Comparison of ENCODE assay signal across 1 cellular context in the genomic region with DNA sequence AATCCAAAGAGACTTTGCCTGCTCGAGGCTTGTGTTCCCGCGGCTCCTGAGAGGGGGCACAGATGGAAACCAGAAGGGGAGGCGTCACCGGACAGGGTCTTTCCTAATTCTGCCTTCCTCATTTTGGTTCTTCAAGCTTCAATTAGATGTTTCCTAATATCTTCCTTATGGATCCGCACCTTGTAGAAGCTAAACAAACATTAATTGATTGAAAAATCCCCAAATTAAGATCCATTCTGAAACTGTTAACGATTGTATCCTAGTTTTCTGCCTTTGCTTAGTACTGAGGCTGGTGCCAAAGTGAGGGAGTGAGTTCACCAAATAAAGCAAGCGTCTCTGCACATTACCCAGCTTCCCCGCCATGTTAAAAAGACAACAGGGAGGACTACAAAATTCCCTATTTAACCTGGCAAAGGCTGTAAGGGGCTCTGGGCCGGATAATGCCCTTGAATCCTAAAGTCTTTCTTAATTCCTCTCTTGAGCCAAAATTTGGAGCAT.
TF ChIP-seq lines count a peak whose summit lies in the region.

No MANE protein-coding gene starts in this region.

TF ChIP-seq in GM23338, 12 proteins besides CTCF, POLR2A, EP300 and RAD21 (continued from another document):
- TF ChIP-seq, protein P1, sequence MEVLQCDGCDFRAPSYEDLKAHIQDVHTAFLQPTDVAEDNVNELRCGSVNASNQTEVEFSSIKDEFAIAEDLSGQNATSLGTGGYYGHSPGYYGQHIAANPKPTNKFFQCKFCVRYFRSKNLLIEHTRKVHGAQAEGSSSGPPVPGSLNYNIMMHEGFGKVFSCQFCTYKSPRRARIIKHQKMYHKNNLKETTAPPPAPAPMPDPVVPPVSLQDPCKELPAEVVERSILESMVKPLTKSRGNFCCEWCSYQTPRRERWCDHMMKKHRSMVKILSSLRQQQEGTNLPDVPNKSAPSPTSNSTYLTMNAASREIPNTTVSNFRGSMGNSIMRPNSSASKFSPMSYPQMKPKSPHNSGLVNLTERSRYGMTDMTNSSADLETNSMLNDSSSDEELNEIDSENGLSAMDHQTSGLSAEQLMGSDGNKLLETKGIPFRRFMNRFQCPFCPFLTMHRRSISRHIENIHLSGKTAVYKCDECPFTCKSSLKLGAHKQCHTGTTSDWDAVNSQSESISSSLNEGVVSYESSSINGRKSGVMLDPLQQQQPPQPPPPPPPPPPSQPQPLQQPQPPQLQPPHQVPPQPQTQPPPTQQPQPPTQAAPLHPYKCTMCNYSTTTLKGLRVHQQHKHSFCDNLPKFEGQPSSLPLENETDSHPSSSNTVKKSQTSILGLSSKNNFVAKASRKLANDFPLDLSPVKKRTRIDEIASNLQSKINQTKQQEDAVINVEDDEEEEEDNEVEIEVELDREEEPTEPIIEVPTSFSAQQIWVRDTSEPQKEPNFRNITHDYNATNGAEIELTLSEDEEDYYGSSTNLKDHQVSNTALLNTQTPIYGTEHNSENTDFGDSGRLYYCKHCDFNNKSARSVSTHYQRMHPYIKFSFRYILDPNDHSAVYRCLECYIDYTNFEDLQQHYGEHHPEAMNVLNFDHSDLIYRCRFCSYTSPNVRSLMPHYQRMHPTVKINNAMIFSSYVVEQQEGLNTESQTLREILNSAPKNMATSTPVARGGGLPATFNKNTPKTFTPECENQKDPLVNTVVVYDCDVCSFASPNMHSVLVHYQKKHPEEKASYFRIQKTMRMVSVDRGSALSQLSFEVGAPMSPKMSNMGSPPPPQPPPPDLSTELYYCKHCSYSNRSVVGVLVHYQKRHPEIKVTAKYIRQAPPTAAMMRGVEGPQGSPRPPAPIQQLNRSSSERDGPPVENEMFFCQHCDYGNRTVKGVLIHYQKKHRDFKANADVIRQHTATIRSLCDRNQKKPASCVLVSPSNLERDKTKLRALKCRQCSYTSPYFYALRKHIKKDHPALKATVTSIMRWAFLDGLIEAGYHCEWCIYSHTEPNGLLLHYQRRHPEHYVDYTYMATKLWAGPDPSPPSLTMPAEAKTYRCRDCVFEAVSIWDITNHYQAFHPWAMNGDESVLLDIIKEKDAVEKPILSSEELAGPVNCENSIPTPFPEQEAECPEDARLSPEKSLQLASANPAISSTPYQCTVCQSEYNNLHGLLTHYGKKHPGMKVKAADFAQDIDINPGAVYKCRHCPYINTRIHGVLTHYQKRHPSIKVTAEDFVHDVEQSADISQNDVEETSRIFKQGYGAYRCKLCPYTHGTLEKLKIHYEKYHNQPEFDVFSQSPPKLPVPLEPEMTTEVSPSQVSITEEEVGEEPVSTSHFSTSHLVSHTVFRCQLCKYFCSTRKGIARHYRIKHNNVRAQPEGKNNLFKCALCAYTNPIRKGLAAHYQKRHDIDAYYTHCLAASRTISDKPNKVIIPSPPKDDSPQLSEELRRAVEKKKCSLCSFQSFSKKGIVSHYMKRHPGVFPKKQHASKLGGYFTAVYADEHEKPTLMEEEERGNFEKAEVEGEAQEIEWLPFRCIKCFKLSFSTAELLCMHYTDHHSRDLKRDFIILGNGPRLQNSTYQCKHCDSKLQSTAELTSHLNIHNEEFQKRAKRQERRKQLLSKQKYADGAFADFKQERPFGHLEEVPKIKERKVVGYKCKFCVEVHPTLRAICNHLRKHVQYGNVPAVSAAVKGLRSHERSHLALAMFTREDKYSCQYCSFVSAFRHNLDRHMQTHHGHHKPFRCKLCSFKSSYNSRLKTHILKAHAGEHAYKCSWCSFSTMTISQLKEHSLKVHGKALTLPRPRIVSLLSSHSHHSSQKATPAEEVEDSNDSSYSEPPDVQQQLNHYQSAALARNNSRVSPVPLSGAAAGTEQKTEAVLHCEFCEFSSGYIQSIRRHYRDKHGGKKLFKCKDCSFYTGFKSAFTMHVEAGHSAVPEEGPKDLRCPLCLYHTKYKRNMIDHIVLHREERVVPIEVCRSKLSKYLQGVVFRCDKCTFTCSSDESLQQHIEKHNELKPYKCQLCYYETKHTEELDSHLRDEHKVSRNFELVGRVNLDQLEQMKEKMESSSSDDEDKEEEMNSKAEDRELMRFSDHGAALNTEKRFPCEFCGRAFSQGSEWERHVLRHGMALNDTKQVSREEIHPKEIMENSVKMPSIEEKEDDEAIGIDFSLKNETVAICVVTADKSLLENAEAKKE (CRISPR knock-in tag; IDR thresholded peaks at IDR 0.05), result no peak
- no peak for TF ChIP-seq NANOG (IDR thresholded peaks at IDR 0.05; ENCODE audit: borderline replicate concordance)
- TF ChIP-seq JUNB (IDR thresholded peaks at IDR 0.05; ENCODE audit: unreplicated experiment), result no peak
- TF ChIP-seq EZH2phosphoT487 (IDR thresholded peaks at IDR 0.05; ENCODE audit: unreplicated experiment), result no peak
- TF ChIP-seq ZNF114 (CRISPR knock-in tag; IDR thresholded peaks at IDR 0.05), result no peak
- TF ChIP-seq STAT1 (IDR thresholded peaks at IDR 0.05; ENCODE audit: unreplicated experiment), result no peak
- no peak for TF ChIP-seq ZNF331 (CRISPR knock-in tag; IDR thresholded peaks at IDR 0.05; ENCODE audit: low read depth)
- TF ChIP-seq, protein P2, sequence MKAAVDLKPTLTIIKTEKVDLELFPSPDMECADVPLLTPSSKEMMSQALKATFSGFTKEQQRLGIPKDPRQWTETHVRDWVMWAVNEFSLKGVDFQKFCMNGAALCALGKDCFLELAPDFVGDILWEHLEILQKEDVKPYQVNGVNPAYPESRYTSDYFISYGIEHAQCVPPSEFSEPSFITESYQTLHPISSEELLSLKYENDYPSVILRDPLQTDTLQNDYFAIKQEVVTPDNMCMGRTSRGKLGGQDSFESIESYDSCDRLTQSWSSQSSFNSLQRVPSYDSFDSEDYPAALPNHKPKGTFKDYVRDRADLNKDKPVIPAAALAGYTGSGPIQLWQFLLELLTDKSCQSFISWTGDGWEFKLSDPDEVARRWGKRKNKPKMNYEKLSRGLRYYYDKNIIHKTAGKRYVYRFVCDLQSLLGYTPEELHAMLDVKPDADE (IDR thresholded peaks at IDR 0.05), result no peak
